In the genomic region with DNA sequence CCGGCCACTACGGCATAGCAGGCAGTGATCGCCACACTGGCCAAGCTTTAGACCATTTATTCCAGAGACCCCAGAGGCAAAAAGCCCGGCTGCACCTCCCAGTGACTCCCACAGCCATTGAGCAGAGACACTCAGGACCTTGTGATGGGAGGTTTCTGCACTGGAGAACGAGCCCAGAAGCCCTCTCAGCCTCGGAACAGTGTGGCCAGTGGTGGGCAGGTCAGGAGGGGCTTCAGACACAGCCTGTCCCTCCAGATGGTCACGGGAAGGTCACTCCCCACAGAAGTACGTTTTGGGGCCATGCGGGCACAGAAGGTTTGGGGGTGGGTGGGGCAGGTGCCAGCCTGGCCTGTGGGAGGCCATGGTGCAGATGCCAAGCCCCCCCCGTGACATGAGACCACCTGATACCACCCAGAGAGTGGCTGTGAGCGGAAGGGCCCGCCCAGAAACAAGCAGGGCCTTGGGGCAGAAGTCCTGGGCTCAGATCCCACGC, we compare ENCODE assay signal across 2 cellular contexts.
TF ChIP-seq lines count a peak whose summit lies in the region.

No MANE protein-coding gene starts in this region.

TF ChIP-seq in SK-N-SH, 30 proteins besides CTCF, POLR2A, EP300 and RAD21:
- TF ChIP-seq FOSL2 (IDR thresholded peaks at IDR 0.05; ENCODE audit: borderline replicate concordance, low read depth) (no peak), JUND (IDR thresholded peaks at IDR 0.05) (no peak), ELF1 (IDR thresholded peaks at IDR 0.05) (no peak), RXRA (IDR thresholded peaks at IDR 0.05; ENCODE audit: borderline replicate concordance, low read depth) (no peak), FOXJ3 (CRISPR knock-in tag; IDR thresholded peaks at IDR 0.05) (no peak), TCF12 (IDR thresholded peaks at IDR 0.05) (no peak), NRF1 (IDR thresholded peaks at IDR 0.05; ENCODE audit: low read depth, low read length) (no peak), GABPA (IDR thresholded peaks at IDR 0.05; ENCODE audit: low read depth) (no peak), CHD2 (IDR thresholded peaks at IDR 0.05; ENCODE audit: low read length, partially characterized antibody) (no peak), SIN3A (IDR thresholded peaks at IDR 0.05; ENCODE audit: borderline replicate concordance, low read depth, low read length) (no peak), RCOR1 (IDR thresholded peaks at IDR 0.05; ENCODE audit: low read length) (no peak), MXI1 (IDR thresholded peaks at IDR 0.05; ENCODE audit: low read depth, low read length) (no peak), GATA2 (CRISPR knock-in tag; IDR thresholded peaks at IDR 0.05) (no peak), TAF1 (IDR thresholded peaks at IDR 0.05; ENCODE audit: borderline replicate concordance, low read depth, low read length) (no peak), TEAD4 (IDR thresholded peaks at IDR 0.05; ENCODE audit: borderline replicate concordance, insufficient read depth) (no peak)
- TF ChIP-seq, protein P1, sequence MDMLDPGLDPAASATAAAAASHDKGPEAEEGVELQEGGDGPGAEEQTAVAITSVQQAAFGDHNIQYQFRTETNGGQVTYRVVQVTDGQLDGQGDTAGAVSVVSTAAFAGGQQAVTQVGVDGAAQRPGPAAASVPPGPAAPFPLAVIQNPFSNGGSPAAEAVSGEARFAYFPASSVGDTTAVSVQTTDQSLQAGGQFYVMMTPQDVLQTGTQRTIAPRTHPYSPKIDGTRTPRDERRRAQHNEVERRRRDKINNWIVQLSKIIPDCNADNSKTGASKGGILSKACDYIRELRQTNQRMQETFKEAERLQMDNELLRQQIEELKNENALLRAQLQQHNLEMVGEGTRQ (IDR thresholded peaks at IDR 0.05; ENCODE audit: borderline replicate concordance, low read depth, low read length): no peak
- TF ChIP-seq, protein P2, sequence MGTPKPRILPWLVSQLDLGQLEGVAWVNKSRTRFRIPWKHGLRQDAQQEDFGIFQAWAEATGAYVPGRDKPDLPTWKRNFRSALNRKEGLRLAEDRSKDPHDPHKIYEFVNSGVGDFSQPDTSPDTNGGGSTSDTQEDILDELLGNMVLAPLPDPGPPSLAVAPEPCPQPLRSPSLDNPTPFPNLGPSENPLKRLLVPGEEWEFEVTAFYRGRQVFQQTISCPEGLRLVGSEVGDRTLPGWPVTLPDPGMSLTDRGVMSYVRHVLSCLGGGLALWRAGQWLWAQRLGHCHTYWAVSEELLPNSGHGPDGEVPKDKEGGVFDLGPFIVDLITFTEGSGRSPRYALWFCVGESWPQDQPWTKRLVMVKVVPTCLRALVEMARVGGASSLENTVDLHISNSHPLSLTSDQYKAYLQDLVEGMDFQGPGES (IDR thresholded peaks at IDR 0.05; ENCODE audit: low read depth, low read length): no peak
- TF ChIP-seq, protein P3, sequence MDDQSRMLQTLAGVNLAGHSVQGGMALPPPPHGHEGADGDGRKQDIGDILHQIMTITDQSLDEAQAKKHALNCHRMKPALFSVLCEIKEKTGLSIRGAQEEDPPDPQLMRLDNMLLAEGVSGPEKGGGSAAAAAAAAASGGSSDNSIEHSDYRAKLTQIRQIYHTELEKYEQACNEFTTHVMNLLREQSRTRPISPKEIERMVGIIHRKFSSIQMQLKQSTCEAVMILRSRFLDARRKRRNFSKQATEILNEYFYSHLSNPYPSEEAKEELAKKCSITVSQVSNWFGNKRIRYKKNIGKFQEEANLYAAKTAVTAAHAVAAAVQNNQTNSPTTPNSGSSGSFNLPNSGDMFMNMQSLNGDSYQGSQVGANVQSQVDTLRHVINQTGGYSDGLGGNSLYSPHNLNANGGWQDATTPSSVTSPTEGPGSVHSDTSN (IDR thresholded peaks at IDR 0.05): no peak

TF ChIP-seq in SK-N-SH treated with all-trans-retinoic acid at 6 μM for 48 hours, 23 proteins besides CTCF, POLR2A, EP300 and RAD21:
- TF ChIP-seq ZC3H10 (CRISPR knock-in tag; IDR thresholded peaks at IDR 0.05) (no peak), ESRRG (CRISPR knock-in tag; IDR thresholded peaks at IDR 0.05) (no peak), CSDC2 (CRISPR knock-in tag; IDR thresholded peaks at IDR 0.05) (no peak), ARNTL (CRISPR knock-in tag; IDR thresholded peaks at IDR 0.05; ENCODE audit: borderline replicate concordance, low read depth) (no peak), OSR1 (CRISPR knock-in tag; IDR thresholded peaks at IDR 0.05) (no peak), TCF4 (CRISPR knock-in tag; IDR thresholded peaks at IDR 0.05; ENCODE audit: borderline replicate concordance) (no peak), TOX (CRISPR knock-in tag; IDR thresholded peaks at IDR 0.05; ENCODE audit: borderline replicate concordance) (no peak), ISL1 (CRISPR knock-in tag; IDR thresholded peaks at IDR 0.05) (no peak), ZFP30 (CRISPR knock-in tag; IDR thresholded peaks at IDR 0.05) (no peak), BACH2 (CRISPR knock-in tag; IDR thresholded peaks at IDR 0.05; ENCODE audit: borderline replicate concordance) (no peak), GLIS3 (CRISPR knock-in tag; IDR thresholded peaks at IDR 0.05) (no peak), ZNF565 (CRISPR knock-in tag; conservative IDR thresholded peaks at IDR 0.05; ENCODE audit: low read depth) (no peak), RARB (CRISPR knock-in tag; IDR thresholded peaks at IDR 0.05) (no peak), ZFP3 (CRISPR knock-in tag; IDR thresholded peaks at IDR 0.05) (no peak), SNAI2 (CRISPR knock-in tag; IDR thresholded peaks at IDR 0.05) (no peak), ZNF70 (CRISPR knock-in tag; IDR thresholded peaks at IDR 0.05) (no peak)
- TF ChIP-seq, protein P4, sequence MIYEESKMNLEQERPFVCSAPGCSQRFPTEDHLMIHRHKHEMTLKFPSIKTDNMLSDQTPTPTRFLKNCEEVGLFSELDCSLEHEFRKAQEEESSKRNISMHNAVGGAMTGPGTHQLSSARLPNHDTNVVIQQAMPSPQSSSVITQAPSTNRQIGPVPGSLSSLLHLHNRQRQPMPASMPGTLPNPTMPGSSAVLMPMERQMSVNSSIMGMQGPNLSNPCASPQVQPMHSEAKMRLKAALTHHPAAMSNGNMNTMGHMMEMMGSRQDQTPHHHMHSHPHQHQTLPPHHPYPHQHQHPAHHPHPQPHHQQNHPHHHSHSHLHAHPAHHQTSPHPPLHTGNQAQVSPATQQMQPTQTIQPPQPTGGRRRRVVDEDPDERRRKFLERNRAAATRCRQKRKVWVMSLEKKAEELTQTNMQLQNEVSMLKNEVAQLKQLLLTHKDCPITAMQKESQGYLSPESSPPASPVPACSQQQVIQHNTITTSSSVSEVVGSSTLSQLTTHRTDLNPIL (CRISPR knock-in tag; IDR thresholded peaks at IDR 0.05; ENCODE audit: low read depth): no peak
- TF ChIP-seq, protein P5, sequence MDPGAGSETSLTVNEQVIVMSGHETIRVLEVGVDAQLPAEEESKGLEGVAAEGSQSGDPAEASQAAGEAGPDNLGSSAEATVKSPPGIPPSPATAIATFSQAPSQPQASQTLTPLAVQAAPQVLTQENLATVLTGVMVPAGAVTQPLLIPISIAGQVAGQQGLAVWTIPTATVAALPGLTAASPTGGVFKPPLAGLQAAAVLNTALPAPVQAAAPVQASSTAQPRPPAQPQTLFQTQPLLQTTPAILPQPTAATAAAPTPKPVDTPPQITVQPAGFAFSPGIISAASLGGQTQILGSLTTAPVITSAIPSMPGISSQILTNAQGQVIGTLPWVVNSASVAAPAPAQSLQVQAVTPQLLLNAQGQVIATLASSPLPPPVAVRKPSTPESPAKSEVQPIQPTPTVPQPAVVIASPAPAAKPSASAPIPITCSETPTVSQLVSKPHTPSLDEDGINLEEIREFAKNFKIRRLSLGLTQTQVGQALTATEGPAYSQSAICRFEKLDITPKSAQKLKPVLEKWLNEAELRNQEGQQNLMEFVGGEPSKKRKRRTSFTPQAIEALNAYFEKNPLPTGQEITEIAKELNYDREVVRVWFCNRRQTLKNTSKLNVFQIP (CRISPR knock-in tag; IDR thresholded peaks at IDR 0.05; ENCODE audit: borderline replicate concordance, low read depth): no peak
- TF ChIP-seq, protein P6, sequence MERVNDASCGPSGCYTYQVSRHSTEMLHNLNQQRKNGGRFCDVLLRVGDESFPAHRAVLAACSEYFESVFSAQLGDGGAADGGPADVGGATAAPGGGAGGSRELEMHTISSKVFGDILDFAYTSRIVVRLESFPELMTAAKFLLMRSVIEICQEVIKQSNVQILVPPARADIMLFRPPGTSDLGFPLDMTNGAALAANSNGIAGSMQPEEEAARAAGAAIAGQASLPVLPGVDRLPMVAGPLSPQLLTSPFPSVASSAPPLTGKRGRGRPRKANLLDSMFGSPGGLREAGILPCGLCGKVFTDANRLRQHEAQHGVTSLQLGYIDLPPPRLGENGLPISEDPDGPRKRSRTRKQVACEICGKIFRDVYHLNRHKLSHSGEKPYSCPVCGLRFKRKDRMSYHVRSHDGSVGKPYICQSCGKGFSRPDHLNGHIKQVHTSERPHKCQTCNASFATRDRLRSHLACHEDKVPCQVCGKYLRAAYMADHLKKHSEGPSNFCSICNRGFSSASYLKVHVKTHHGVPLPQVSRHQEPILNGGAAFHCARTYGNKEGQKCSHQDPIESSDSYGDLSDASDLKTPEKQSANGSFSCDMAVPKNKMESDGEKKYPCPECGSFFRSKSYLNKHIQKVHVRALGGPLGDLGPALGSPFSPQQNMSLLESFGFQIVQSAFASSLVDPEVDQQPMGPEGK (CRISPR knock-in tag; IDR thresholded peaks at IDR 0.05; ENCODE audit: borderline replicate concordance): no peak
- TF ChIP-seq, protein P7, sequence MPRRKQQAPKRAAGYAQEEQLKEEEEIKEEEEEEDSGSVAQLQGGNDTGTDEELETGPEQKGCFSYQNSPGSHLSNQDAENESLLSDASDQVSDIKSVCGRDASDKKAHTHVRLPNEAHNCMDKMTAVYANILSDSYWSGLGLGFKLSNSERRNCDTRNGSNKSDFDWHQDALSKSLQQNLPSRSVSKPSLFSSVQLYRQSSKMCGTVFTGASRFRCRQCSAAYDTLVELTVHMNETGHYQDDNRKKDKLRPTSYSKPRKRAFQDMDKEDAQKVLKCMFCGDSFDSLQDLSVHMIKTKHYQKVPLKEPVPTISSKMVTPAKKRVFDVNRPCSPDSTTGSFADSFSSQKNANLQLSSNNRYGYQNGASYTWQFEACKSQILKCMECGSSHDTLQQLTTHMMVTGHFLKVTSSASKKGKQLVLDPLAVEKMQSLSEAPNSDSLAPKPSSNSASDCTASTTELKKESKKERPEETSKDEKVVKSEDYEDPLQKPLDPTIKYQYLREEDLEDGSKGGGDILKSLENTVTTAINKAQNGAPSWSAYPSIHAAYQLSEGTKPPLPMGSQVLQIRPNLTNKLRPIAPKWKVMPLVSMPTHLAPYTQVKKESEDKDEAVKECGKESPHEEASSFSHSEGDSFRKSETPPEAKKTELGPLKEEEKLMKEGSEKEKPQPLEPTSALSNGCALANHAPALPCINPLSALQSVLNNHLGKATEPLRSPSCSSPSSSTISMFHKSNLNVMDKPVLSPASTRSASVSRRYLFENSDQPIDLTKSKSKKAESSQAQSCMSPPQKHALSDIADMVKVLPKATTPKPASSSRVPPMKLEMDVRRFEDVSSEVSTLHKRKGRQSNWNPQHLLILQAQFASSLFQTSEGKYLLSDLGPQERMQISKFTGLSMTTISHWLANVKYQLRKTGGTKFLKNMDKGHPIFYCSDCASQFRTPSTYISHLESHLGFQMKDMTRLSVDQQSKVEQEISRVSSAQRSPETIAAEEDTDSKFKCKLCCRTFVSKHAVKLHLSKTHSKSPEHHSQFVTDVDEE (CRISPR knock-in tag; IDR thresholded peaks at IDR 0.05): no peak
